ENCODE assay signal across 10 cellular contexts in the genomic region with DNA sequence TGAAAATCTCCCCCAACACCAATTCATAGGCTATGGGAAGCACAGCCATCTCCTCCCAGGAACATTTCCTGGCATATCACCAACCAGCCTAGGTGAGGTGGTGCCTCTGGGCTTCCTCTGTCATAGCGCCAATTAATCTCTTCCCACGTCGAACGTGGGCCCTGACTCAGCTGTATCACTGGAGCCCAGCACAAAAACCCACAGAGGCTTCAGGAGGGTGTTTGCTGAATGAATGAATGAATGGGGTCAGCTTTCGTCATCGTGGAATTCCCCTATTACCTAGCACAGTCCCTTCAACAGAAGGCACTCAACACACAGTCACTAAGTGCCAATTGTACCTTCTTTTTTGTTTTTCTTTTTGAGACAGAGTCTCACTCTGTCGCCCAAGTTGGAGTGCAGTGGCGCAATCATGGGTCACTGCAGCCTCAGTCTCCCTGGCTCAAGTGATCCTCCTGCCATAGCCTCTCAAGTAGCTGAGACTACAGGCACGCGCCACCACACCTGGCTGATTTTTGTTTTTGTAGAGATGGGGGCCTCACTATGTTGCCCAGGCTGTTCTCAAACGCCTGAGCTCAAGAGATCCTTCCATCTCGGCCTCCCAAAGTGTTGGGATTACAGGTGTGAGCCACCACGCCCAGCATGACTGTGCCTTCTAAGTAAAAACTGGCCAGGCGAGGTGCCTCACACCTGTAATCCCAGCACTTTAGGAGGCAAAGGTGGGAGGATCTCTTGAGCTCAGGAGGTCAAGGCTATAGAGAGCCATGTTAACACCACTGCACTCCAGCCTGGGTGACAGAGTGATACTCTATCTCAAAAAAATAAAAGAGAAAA. TPM values are rescaled to one million over a fixed set of nuclear protein-coding genes. Genes with fewer than 3 reads are reported as not detected.
DNase-seq lines count a peak whose midpoint lies in the region; ATAC-seq and TF ChIP-seq lines count a peak whose summit lies in the region.
"Had no signal": no experiment of that assay in that cellular context is flagged by ENCODE, and none has a peak within 500 bp of the region (broad histone marks: within the 10 kb centered on the region; RNA-seq: fewer than 3 reads in every experiment).

No MANE protein-coding gene starts in this region.

- H3K4me1 Mint-ChIP-seq in activated naive CD8-positive, alpha-beta T cell treated with anti-CD3 and anti-CD28 coated beads for 36 hours: peaks cover 27% of the 10 kb centered on the region
- peaks cover 28% of the 10 kb centered on the region for H3K4me1 Mint-ChIP-seq in progenitor cell of endocrine pancreas (ENCODE audit: low read depth)

- H3K27ac Mint-ChIP-seq in activated naive CD8-positive, alpha-beta T cell treated with anti-CD3 and anti-CD28 coated beads for 36 hours: peak overlapping the region; percentile 85
- H3K27ac Mint-ChIP-seq in progenitor cell of endocrine pancreas: peak overlapping the region; percentile 90

- no peaks in the 10 kb centered on the region for H3K9me3 Mint-ChIP-seq in activated naive CD8-positive, alpha-beta T cell treated with anti-CD3 and anti-CD28 coated beads for 36 hours
- no peaks in the 10 kb centered on the region for H3K9me3 Mint-ChIP-seq in progenitor cell of endocrine pancreas (ENCODE audit: low read depth)

- peak; percentile 48 for DNase-seq in CD1c-positive myeloid dendritic cell (ENCODE audit: extremely low spot score)
- no peak for DNase-seq in RWPE2 (ENCODE audit: low spot score)
- peak; percentile 51 for DNase-seq in activated naive CD8-positive, alpha-beta T cell treated with anti-CD3 and anti-CD28 coated beads for 36 hours
- no peak for DNase-seq in progenitor cell of endocrine pancreas (ENCODE audit: low spot score, unreplicated experiment)
- DNase-seq in iPS-NIHi11 (ENCODE audit: low spot score): no peak
- DNase-seq in ACHN: no peak
- DNase-seq: left colon, NCI-H1694 had no signal

- ATAC-seq in RWPE2 (ENCODE audit: low read depth) (no peak), GM19035 (IDR thresholded peaks at IDR 0.05; ENCODE audit: unreplicated experiment) (no peak), HG03565 (IDR thresholded peaks at IDR 0.05; ENCODE audit: unreplicated experiment) (no peak)
- ATAC-seq: left colon had no signal

- H3K27ac ChIP-seq in RWPE2 (ENCODE audit: poor library complexity, severe bottlenecking): peak overlapping the region; percentile 66

- H3K4me1 ChIP-seq in RWPE2 (ENCODE audit: insufficient read depth, poor library complexity, severe bottlenecking): peaks cover 15% of the 10 kb centered on the region

- H3K9me3 ChIP-seq in RWPE2 (ENCODE audit: severe bottlenecking): no peaks in the 10 kb centered on the region

- in situ Hi-C loops in ACHN (cut with HindIII; ENCODE audit: low pct_ligation_motif_present, low pct_unique_long_range_greater_than_20kb, low sequenced_read_pairs): no loop called here

- H3K36me3 ChIP-seq in RWPE2 (ENCODE audit: low read depth): no peaks in the 10 kb centered on the region

- peaks cover 4% of the 10 kb centered on the region for H3K36me3 Mint-ChIP-seq in activated naive CD8-positive, alpha-beta T cell treated with anti-CD3 and anti-CD28 coated beads for 36 hours
- no peaks in the 10 kb centered on the region for H3K36me3 Mint-ChIP-seq in progenitor cell of endocrine pancreas (ENCODE audit: insufficient read depth)

- no peaks in the 10 kb centered on the region for H3K27me3 Mint-ChIP-seq in activated naive CD8-positive, alpha-beta T cell treated with anti-CD3 and anti-CD28 coated beads for 36 hours
- H3K27me3 Mint-ChIP-seq in progenitor cell of endocrine pancreas: no peaks in the 10 kb centered on the region

- TF ChIP-seq CTCF in RWPE2 (IDR thresholded peaks at IDR 0.05; ENCODE audit: poor library complexity, severe bottlenecking): no peak
- no peak for TF ChIP-seq CTCF in progenitor cell of endocrine pancreas (IDR thresholded peaks at IDR 0.05; ENCODE audit: unreplicated experiment)

- no peak overlapping the region for H3K4me3 ChIP-seq in RWPE2 (ENCODE audit: severe bottlenecking)

- H3K4me3 Mint-ChIP-seq in activated naive CD8-positive, alpha-beta T cell treated with anti-CD3 and anti-CD28 coated beads for 36 hours: no peak overlapping the region
- no peak overlapping the region for H3K4me3 Mint-ChIP-seq in progenitor cell of endocrine pancreas (ENCODE audit: low read depth)

- H3K27me3 ChIP-seq in RWPE2 (ENCODE audit: insufficient read depth, poor library complexity, severe bottlenecking): no peaks in the 10 kb centered on the region

RNA-seq across cellular contexts. Expression of a gene that starts 4.1 kb away (rescaled TPM):
- 1 to 10 TPM; 7.1 to 7.6 TPM for total RNA-seq in activated naive CD8-positive, alpha-beta T cell treated with anti-CD3 and anti-CD28 coated beads for 36 hours
- total RNA-seq in progenitor cell of endocrine pancreas: 20.0 and 22.5 TPM in 2 replicates

RNA-seq across cellular contexts. Expression of a gene that starts 9.2 kb away (rescaled TPM):
- total RNA-seq in activated naive CD8-positive, alpha-beta T cell treated with anti-CD3 and anti-CD28 coated beads for 36 hours: 10 to 100 TPM; 11.9 to 12.1 TPM
- total RNA-seq in progenitor cell of endocrine pancreas: 36.1 and 36.6 TPM in 2 replicates

RNA-seq across cellular contexts. Expression of a gene that starts 18.1 kb away (rescaled TPM):
- 1 to 10 TPM; 6.4 to 7.8 TPM for total RNA-seq in activated naive CD8-positive, alpha-beta T cell treated with anti-CD3 and anti-CD28 coated beads for 36 hours
- total RNA-seq in progenitor cell of endocrine pancreas: 46.2 and 50.0 TPM in 2 replicates

RNA-seq across cellular contexts. Expression of a gene that starts 32.7 kb away (rescaled TPM):
- 10 to 100 TPM; 10.9 to 11.2 TPM for total RNA-seq in activated naive CD8-positive, alpha-beta T cell treated with anti-CD3 and anti-CD28 coated beads for 36 hours
- total RNA-seq in progenitor cell of endocrine pancreas: 18.1 and 19.1 TPM in 2 replicates

RNA-seq across cellular contexts. Expression of a gene that starts 41.0 kb away (rescaled TPM):
- total RNA-seq in activated naive CD8-positive, alpha-beta T cell treated with anti-CD3 and anti-CD28 coated beads for 36 hours: 10 to 100 TPM; 11.4 to 11.8 TPM
- total RNA-seq in progenitor cell of endocrine pancreas: 80.0 and 83.6 TPM in 2 replicates

Comparison
In these comparisons a context has a peak if more than half of its experiments do, and no peak if none do; other contexts are left out.
1. DNase-seq: peak in CD1c-positive myeloid dendritic cell (single experiment) and activated naive CD8-positive, alpha-beta T cell treated with anti-CD3 and anti-CD28 coated beads for 36 hours (single experiment); none in RWPE2 (single experiment), progenitor cell of endocrine pancreas (single experiment), iPS-NIHi11 (single experiment) and ACHN (single experiment).